Comparison of ENCODE assay signal across 10 cellular contexts in genomic region chr9:136997355-136997754, GRCh38. TPM values are rescaled to one million over a fixed set of nuclear protein-coding genes. Genes with fewer than 3 reads are reported as not detected.
DNase-seq lines count a peak whose midpoint lies in the region; ATAC-seq and TF ChIP-seq lines count a peak whose summit lies in the region.
"Had no signal": no experiment of that assay in that cellular context is flagged by ENCODE, and none has a peak within 500 bp of the region (broad histone marks: within the 10 kb centered on the region; RNA-seq: fewer than 3 reads in every experiment).

No MANE protein-coding gene starts in this region.

- H3K27ac ChIP-seq in RWPE2 (ENCODE audit: poor library complexity, severe bottlenecking) = peak overlapping the region; percentile 55
- no peak overlapping the region for H3K27ac ChIP-seq in iPS-20b (ENCODE audit: low read length)
- H3K27ac ChIP-seq in foreskin keratinocyte = no peak overlapping the region
- H3K27ac ChIP-seq in ovary = no peak overlapping the region

- intact Hi-C loops in ovary (cut with DNase I) = no loop called here

- no peak overlapping the region for H3K9ac ChIP-seq in iPS-20b (ENCODE audit: low read depth, low read length)

- H3K4me3 ChIP-seq in RWPE2 (ENCODE audit: severe bottlenecking) = no peak overlapping the region
- peak overlapping the region; percentile 61; the same call in 1 of the 2 replicates for H3K4me3 ChIP-seq in iPS-20b (ENCODE audit: low read length)
- no peak overlapping the region for H3K4me3 ChIP-seq in ovary

- H3K36me3 ChIP-seq in RWPE2 (ENCODE audit: low read depth) (peaks cover 4% of the 10 kb centered on the region; the same call in 1 of the 2 replicates), iPS-20b (ENCODE audit: insufficient read depth, low read depth, low read length) (peaks cover 5% of the 10 kb centered on the region; the same call in 1 of the 2 replicates), ovary (no peaks in the 10 kb centered on the region)

- TF ChIP-seq CTCF in RWPE2 (IDR thresholded peaks at IDR 0.05; ENCODE audit: poor library complexity, severe bottlenecking) (no peak), foreskin keratinocyte (conservative IDR thresholded peaks at IDR 0.05) (no peak), ovary (IDR thresholded peaks at IDR 0.05) (no peak)

- no peak for TF ChIP-seq POLR2A in ovary (IDR thresholded peaks at IDR 0.05)

- peaks cover 22% of the 10 kb centered on the region for H3K4me1 ChIP-seq in RWPE2 (ENCODE audit: insufficient read depth, poor library complexity, severe bottlenecking)
- H3K4me1 ChIP-seq in iPS-20b (ENCODE audit: insufficient read depth, low read length) = no peaks in the 10 kb centered on the region; the same call in 1 of the 2 replicates
- no peaks in the 10 kb centered on the region for H3K4me1 ChIP-seq in foreskin keratinocyte
- H3K4me1 ChIP-seq in ovary (ENCODE audit: insufficient read depth) = peaks cover 14% of the 10 kb centered on the region

- H3K9me3 ChIP-seq in RWPE2 (ENCODE audit: severe bottlenecking) = no peaks in the 10 kb centered on the region
- no peaks in the 10 kb centered on the region for H3K9me3 ChIP-seq in iPS-20b (ENCODE audit: insufficient read depth, low read depth, low read length)
- H3K9me3 ChIP-seq in ovary = no peaks in the 10 kb centered on the region

- WGBS in ovary, 3 donors = 88 to 93% (median 91%) methylated on average over 10 of the region's 10 CpGs

- DNase-seq in A172 (ENCODE audit: low spot score) (peak; percentile 45), RWPE2 (ENCODE audit: low spot score) (no peak), EL (no peak), foreskin keratinocyte (no peak), ovary (no peak)
- DNase-seq: NCI-H1092, NCI-H748 treated with DMSO at 0.1 percent for 48 hours, substantia nigra had no signal

- no peak for ATAC-seq in RWPE2 (ENCODE audit: low read depth)
- ATAC-seq in foreskin keratinocyte = no peak

- H3K27me3 ChIP-seq in RWPE2 (ENCODE audit: insufficient read depth, poor library complexity, severe bottlenecking) (no peaks in the 10 kb centered on the region), iPS-20b (ENCODE audit: insufficient read depth, low read length) (no peaks in the 10 kb centered on the region; the same call in 1 of the 2 replicates), foreskin keratinocyte (peaks cover 18% of the 10 kb centered on the region), ovary (no peaks in the 10 kb centered on the region)

- TF ChIP-seq EP300 in ovary (IDR thresholded peaks at IDR 0.05) = no peak

RNA-seq across cellular contexts. Expression of gene CLIC3, which starts 1.0 kb away (rescaled TPM):
- total RNA-seq in A172 (2014; rRNA removed; shearing (Covaris generic)) = 126 and 133 TPM in 2 replicates
- total RNA-seq in foreskin keratinocyte (0.95 and 1.7 TPM in 2 replicates), ovary (1 to 10 TPM in 3 of 7 donors, under 1 TPM in 2, not detected in 2; 0.57 to 6.5 (median 1.5) TPM)
- polyA plus RNA-seq in foreskin keratinocyte (1.3 and 2.6 TPM in 2 replicates), ovary (1 to 10 TPM in 1 of 2 donors, not detected in 1; 1.1 TPM)
- total RNA-seq: dermis microvascular lymphatic vessel endothelial cell had no signal

RNA-seq across cellular contexts. Expression of gene PAXX, which starts 5.1 kb away (rescaled TPM):
- 104 and 109 TPM in 2 replicates for total RNA-seq in A172 (2014; rRNA removed; shearing (Covaris generic))
- total RNA-seq in foreskin keratinocyte (48.4 and 52.7 TPM in 2 replicates), ovary (10 to 100 TPM; 23.6 to 48.9 (median 37.5) TPM)
- polyA plus RNA-seq in foreskin keratinocyte (79.5 and 84.6 TPM in 2 replicates), ovary (10 to 100 TPM in 1 of 2 donors, 1 to 10 TPM in 1; 1.1 to 47.8 TPM)

RNA-seq across cellular contexts. Expression of gene LCNL1, which starts 14.6 kb away (rescaled TPM):
- 0.26 TPM in 1 of 2 replicates, not detected in the other for total RNA-seq in A172 (2014; rRNA removed; shearing (Covaris generic))
- total RNA-seq in foreskin keratinocyte = not detected in 2 replicates
- polyA plus RNA-seq in foreskin keratinocyte = not detected in 2 replicates
- total RNA-seq in ovary = 1 to 10 TPM in 2 of 7 donors, under 1 TPM in 4, not detected in 1; 0.25 to 1.6 (median 0.61) TPM
- polyA plus RNA-seq in ovary = under 1 TPM; 0.17 to 0.19 TPM
- total RNA-seq: dermis microvascular lymphatic vessel endothelial cell had no signal

RNA-seq across cellular contexts. Expression of gene PTGDS, which starts 20.1 kb away (rescaled TPM):
- 1.6 TPM in 1 of 2 replicates, not detected in the other for total RNA-seq in A172 (2014; rRNA removed; shearing (Covaris generic))
- total RNA-seq in foreskin keratinocyte (not detected in 2 replicates), ovary (100 to 1,000 TPM in 2 of 7 donors, 10 to 100 TPM in 4, 1 to 10 TPM in 1; 5.8 to 191 (median 59.8) TPM)
- polyA plus RNA-seq in foreskin keratinocyte (not detected in 2 replicates), ovary (10 to 100 TPM; 13.6 to 43.1 TPM)

RNA-seq across cellular contexts. Expression of gene ABCA2, which starts 30.7 kb away (rescaled TPM):
- 32.3 and 33.5 TPM in 2 replicates for total RNA-seq in A172 (2014; rRNA removed; shearing (Covaris generic))
- 1.2 TPM in 2 replicates for total RNA-seq in foreskin keratinocyte
- 1.1 and 1.5 TPM in 2 replicates for polyA plus RNA-seq in foreskin keratinocyte
- total RNA-seq in ovary = 10 to 100 TPM in 5 of 7 donors, 1 to 10 TPM in 2; 5.8 to 26.9 (median 13.7) TPM
- polyA plus RNA-seq in ovary = 10 to 100 TPM in 1 of 2 donors, 1 to 10 TPM in 1; 2.0 to 10.5 TPM

Comparison
In these comparisons a context has a peak if more than half of its experiments do, and no peak if none do; other contexts are left out.
1. RNA of gene CLIC3, which starts 1.0 kb away (total RNA-seq): 126 to 133 TPM in A172; 0.95 to 1.7 TPM in foreskin keratinocyte and 0.57 to 6.5 TPM in ovary; every median in the first group is over 10 times any median in the second.